In the genomic region with DNA sequence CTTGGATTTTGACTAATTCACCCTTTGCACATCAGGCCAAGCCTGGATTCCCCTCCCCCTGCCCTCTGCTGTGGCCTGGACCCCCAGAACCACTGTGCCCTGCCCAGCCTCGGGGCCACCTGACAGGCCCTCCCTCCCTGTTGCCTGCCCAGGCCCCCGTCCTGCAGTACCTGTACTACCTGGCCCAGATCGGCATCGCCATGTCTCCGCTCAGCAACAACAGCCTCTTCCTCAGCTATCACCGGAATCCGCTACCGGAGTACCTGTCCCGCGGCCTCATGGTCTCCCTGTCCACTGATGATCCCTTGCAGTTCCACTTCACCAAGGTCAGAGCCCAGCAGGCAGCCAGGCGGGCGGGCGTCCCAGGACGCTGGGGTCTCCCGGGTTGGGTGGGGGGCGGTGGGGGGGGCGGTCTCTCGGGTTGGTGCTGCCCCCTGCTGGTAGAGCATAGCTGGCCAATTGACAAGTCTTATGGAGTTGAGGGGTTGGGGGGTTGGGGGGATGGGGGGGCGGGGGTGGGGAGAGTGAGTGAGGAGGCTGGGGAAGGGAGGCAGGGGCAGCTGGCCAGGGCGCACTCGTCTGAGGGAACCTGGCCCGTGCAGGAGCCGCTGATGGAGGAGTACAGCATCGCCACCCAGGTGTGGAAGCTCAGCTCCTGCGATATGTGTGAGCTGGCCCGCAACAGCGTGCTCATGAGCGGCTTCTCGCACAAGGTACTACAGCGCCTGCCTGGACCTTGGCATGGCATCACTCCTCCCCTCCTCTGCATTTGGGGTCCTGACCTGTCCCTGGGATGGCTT, we compare ENCODE assay signal across 9 cellular contexts. TPM values are rescaled to one million over a fixed set of nuclear protein-coding genes. Genes with fewer than 3 reads are reported as not detected.
A peak's percentile ranks its signal among the peaks of the same experiment; 100 is the strongest.
DNase-seq lines count a peak whose midpoint lies in the region; ATAC-seq and TF ChIP-seq lines count a peak whose summit lies in the region.
"Had no signal": no experiment of that assay in that cellular context is flagged by ENCODE, and none has a peak within 500 bp of the region (broad histone marks: within the 10 kb centered on the region; RNA-seq: fewer than 3 reads in every experiment).

No MANE protein-coding gene starts in this region.

- no peak overlapping the region for H3K4me3 ChIP-seq in heart left ventricle
- no peak overlapping the region for H3K4me3 ChIP-seq in tibial nerve
- H3K4me3 ChIP-seq: SK-N-MC had no signal

- peaks cover 21% of the 10 kb centered on the region for H3K36me3 Mint-ChIP-seq in activated CD8-positive, alpha-beta memory T cell treated with anti-CD3 and anti-CD28 coated beads, Interleukin-2, amount 10 ng/mL, durations not matched to agents 7 days and 5 days

- H3K36me3 ChIP-seq in heart left ventricle: peaks cover 0 to 63% (median 42%) of the 10 kb centered on the region in 9 donors
- H3K36me3 ChIP-seq in tibial nerve: peaks cover 0 to 70% (median 15%) of the 10 kb centered on the region in 3 donors

- H3K27me3 ChIP-seq in heart left ventricle (no peaks in the 10 kb centered on the region), tibial nerve (no peaks in the 10 kb centered on the region), foreskin keratinocyte (no peaks in the 10 kb centered on the region)

- TF ChIP-seq EP300 in tibial nerve (IDR thresholded peaks at IDR 0.05): no peak

- ATAC-seq in heart left ventricle (no peak), Right ventricle myocardium superior (ENCODE audit: poor library complexity) (no peak), foreskin keratinocyte (no peak)
- ATAC-seq in activated CD8-positive, alpha-beta memory T cell treated with anti-CD3 and anti-CD28 coated beads, Interleukin-2, amount 10 ng/mL, durations not matched to agents 7 days and 5 days: no peak

- H3K9me3 ChIP-seq in heart left ventricle (no peaks in the 10 kb centered on the region), tibial nerve (no peaks in the 10 kb centered on the region)

- DNase-seq in heart left ventricle (peak in 1 of 5 donors; percentile 43), Right ventricle myocardium superior (no peak), iPS-NIHi11 (ENCODE audit: low spot score) (peak; percentile 90), tibial nerve (ENCODE audit: low spot score in 2 of 2) (peak in 1 of 2 donors; percentile 21), foreskin keratinocyte (no peak), GM19238 (ENCODE audit: insufficient read length, low spot score) (no peak), anterior cingulate cortex (lab: John Stamatoyannopoulos, UW) (no peak)
- peak; percentile 49 for DNase-seq in activated CD8-positive, alpha-beta memory T cell treated with anti-CD3 and anti-CD28 coated beads, Interleukin-2, amount 10 ng/mL, durations not matched to agents 7 days and 5 days

- TF ChIP-seq CTCF in heart left ventricle (IDR thresholded peaks at IDR 0.05) (peak in 10 of 12 donors; percentile 15 to 43 (median 34)), tibial nerve (IDR thresholded peaks at IDR 0.05) (peak in 3 of 5 experiments; percentile 41 to 63 (median 48)), foreskin keratinocyte (conservative IDR thresholded peaks at IDR 0.05) (no peak)

- no peak overlapping the region for H3K4me3 Mint-ChIP-seq in activated CD8-positive, alpha-beta memory T cell treated with anti-CD3 and anti-CD28 coated beads, Interleukin-2, amount 10 ng/mL, durations not matched to agents 7 days and 5 days

- CTCF ChIA-PET in activated CD8-positive, alpha-beta memory T cell treated with anti-CD3 and anti-CD28 coated beads, Interleukin-2, amount 10 ng/mL, durations not matched to agents 7 days and 5 days (lab: Charles Lee): interaction anchor here (0.7 to 6.7 kb wide), 20 partner anchors 9 to 355 kb away, joined by 3 to 103 read pairs (median 4); a partner anchor contains a TSS

- no peaks in the 10 kb centered on the region for H3K9me3 Mint-ChIP-seq in activated CD8-positive, alpha-beta memory T cell treated with anti-CD3 and anti-CD28 coated beads, Interleukin-2, amount 10 ng/mL, durations not matched to agents 7 days and 5 days (ENCODE audit: low read depth)

- 81 to 91% (median 84%) methylated on average over 20 to 30 of the region's 30 CpGs for WGBS in heart left ventricle, 4 donors
- 72 to 82% methylated on average over 26 to 28 of the region's 30 CpGs for WGBS in tibial nerve, 2 donors

- H3K4me1 Mint-ChIP-seq in activated CD8-positive, alpha-beta memory T cell treated with anti-CD3 and anti-CD28 coated beads, Interleukin-2, amount 10 ng/mL, durations not matched to agents 7 days and 5 days: peaks cover 10% of the 10 kb centered on the region

- H3K27ac ChIP-seq in heart left ventricle (no peak overlapping the region), tibial nerve (no peak overlapping the region), foreskin keratinocyte (no peak overlapping the region)
- H3K27ac ChIP-seq: SK-N-MC had no signal

- H3K27me3 Mint-ChIP-seq in activated CD8-positive, alpha-beta memory T cell treated with anti-CD3 and anti-CD28 coated beads, Interleukin-2, amount 10 ng/mL, durations not matched to agents 7 days and 5 days: no peaks in the 10 kb centered on the region

- H3K4me1 ChIP-seq in heart left ventricle (peaks cover 0 to 15% (median 0%) of the 10 kb centered on the region in 12 donors), tibial nerve (peaks cover 0 to 20% (median 0%) of the 10 kb centered on the region in 4 donors), foreskin keratinocyte (no peaks in the 10 kb centered on the region)

- no peak overlapping the region for H3K27ac Mint-ChIP-seq in activated CD8-positive, alpha-beta memory T cell treated with anti-CD3 and anti-CD28 coated beads, Interleukin-2, amount 10 ng/mL, durations not matched to agents 7 days and 5 days

- intact Hi-C loops in heart left ventricle (cut with DNase I) (loop anchor here in 2 of 10 donors (5.0 kb wide), 1 partner anchor 83 kb away; a partner anchor contains a TSS), Right ventricle myocardium superior (cut with DNase I) (loop anchor here (5.0 kb wide), 1 partner anchor 83 kb away; a partner anchor contains a TSS)

- TF ChIP-seq POLR2A in heart left ventricle (IDR thresholded peaks at IDR 0.05) (no peak), tibial nerve (IDR thresholded peaks at IDR 0.05) (no peak)

RNA-seq across cellular contexts. Expression of a gene that starts 10.6 kb away (rescaled TPM):
- total RNA-seq in heart left ventricle: 10 to 100 TPM in 5 of 9 donors, 1 to 10 TPM in 4; 7.5 to 29.9 (median 10.0) TPM
- 10 to 100 TPM in 1 of 2 donors, 1 to 10 TPM in 1; 7.4 to 17.1 TPM for polyA plus RNA-seq in heart left ventricle
- 11.5 TPM for total RNA-seq in Right ventricle myocardium superior
- 100 to 1,000 TPM in 1 of 2 experiments, 10 to 100 TPM in 1; 90.4 to 113 TPM for total RNA-seq in activated CD8-positive, alpha-beta memory T cell treated with anti-CD3 and anti-CD28 coated beads, Interleukin-2, amount 10 ng/mL, durations not matched to agents 7 days and 5 days
- total RNA-seq in tibial nerve: 100 to 1,000 TPM in 2 of 4 donors, 10 to 100 TPM in 2; 70.6 to 113 (median 94.7) TPM
- 26.8 and 28.1 TPM in 2 replicates for total RNA-seq in foreskin keratinocyte
- polyA plus RNA-seq in foreskin keratinocyte: 20.2 and 20.3 TPM in 2 replicates

RNA-seq across cellular contexts. Expression of a gene that starts 10.9 kb away (rescaled TPM):
- not detected for total RNA-seq in heart left ventricle
- not detected for polyA plus RNA-seq in heart left ventricle
- total RNA-seq in Right ventricle myocardium superior: not detected
- total RNA-seq in activated CD8-positive, alpha-beta memory T cell treated with anti-CD3 and anti-CD28 coated beads, Interleukin-2, amount 10 ng/mL, durations not matched to agents 7 days and 5 days: not detected
- not detected for total RNA-seq in tibial nerve
- total RNA-seq in foreskin keratinocyte: not detected in 2 replicates
- 0.04 and 0.09 TPM in 2 replicates for polyA plus RNA-seq in foreskin keratinocyte

RNA-seq across cellular contexts. Expression of a gene that starts 25.6 kb away (rescaled TPM):
- 10 to 100 TPM; 29.2 to 48.4 (median 44.5) TPM for total RNA-seq in heart left ventricle
- 10 to 100 TPM; 21.7 to 42.1 TPM for polyA plus RNA-seq in heart left ventricle
- 37.3 TPM for total RNA-seq in Right ventricle myocardium superior
- total RNA-seq in activated CD8-positive, alpha-beta memory T cell treated with anti-CD3 and anti-CD28 coated beads, Interleukin-2, amount 10 ng/mL, durations not matched to agents 7 days and 5 days: 1 to 10 TPM; 5.7 to 6.7 TPM
- 10 to 100 TPM; 16.3 to 47.0 (median 35.2) TPM for total RNA-seq in tibial nerve
- 5.8 and 11.7 TPM in 2 replicates for total RNA-seq in foreskin keratinocyte
- 10.9 and 18.2 TPM in 2 replicates for polyA plus RNA-seq in foreskin keratinocyte

RNA-seq across cellular contexts. Expression of a gene that starts 37.6 kb away (rescaled TPM):
- total RNA-seq in heart left ventricle: 10 to 100 TPM; 41.8 to 86.2 (median 62.3) TPM
- 100 to 1,000 TPM in 1 of 2 donors, 10 to 100 TPM in 1; 20.5 to 101 TPM for polyA plus RNA-seq in heart left ventricle
- total RNA-seq in Right ventricle myocardium superior: 70.8 TPM
- total RNA-seq in activated CD8-positive, alpha-beta memory T cell treated with anti-CD3 and anti-CD28 coated beads, Interleukin-2, amount 10 ng/mL, durations not matched to agents 7 days and 5 days: 10 to 100 TPM in 1 of 2 experiments, 1 to 10 TPM in 1; 8.0 to 17.8 TPM
- 100 to 1,000 TPM in 2 of 4 donors, 10 to 100 TPM in 2; 87.1 to 120 (median 103) TPM for total RNA-seq in tibial nerve
- total RNA-seq in foreskin keratinocyte: 6.7 and 8.5 TPM in 2 replicates
- polyA plus RNA-seq in foreskin keratinocyte: 18.1 and 20.9 TPM in 2 replicates

RNA-seq across cellular contexts. Expression of a gene that starts 57.3 kb away (rescaled TPM):
- total RNA-seq in heart left ventricle (10 to 100 TPM in 5 of 9 donors, not detected in 4; 17.9 to 60.0 (median 26.8) TPM), Right ventricle myocardium superior (not detected), tibial nerve (10 to 100 TPM in 1 of 4 donors, not detected in 3; 14.1 TPM), foreskin keratinocyte (17.9 and 19.5 TPM in 2 replicates)
- polyA plus RNA-seq in heart left ventricle (10 to 100 TPM in 1 of 2 donors, under 1 TPM in 1; 0.10 to 39.5 TPM), foreskin keratinocyte (41.0 and 45.9 TPM in 2 replicates)
- not detected for total RNA-seq in activated CD8-positive, alpha-beta memory T cell treated with anti-CD3 and anti-CD28 coated beads, Interleukin-2, amount 10 ng/mL, durations not matched to agents 7 days and 5 days

Comparison
In these comparisons a context has a peak if more than half of its experiments do, and no peak if none do; other contexts are left out.
1. DNase-seq: peak in activated CD8-positive, alpha-beta memory T cell treated with anti-CD3 and anti-CD28 coated beads, Interleukin-2, amount 10 ng/mL, durations not matched to agents 7 days and 5 days (single experiment) and iPS-NIHi11 (single experiment); none in Right ventricle myocardium superior (single experiment), foreskin keratinocyte (0 of 2), GM19238 (single experiment) and anterior cingulate cortex (0 of 58).